ENCODE assay signal across 14 cellular contexts in genomic region chr4:168881754-168882153, GRCh38.
DNase-seq lines count a peak whose midpoint lies in the region; ATAC-seq, FAIRE-seq and TF ChIP-seq lines count a peak whose summit lies in the region.
"Had no signal": no experiment of that assay in that cellular context is flagged by ENCODE, and none has a peak within 500 bp of the region (broad histone marks: within the 10 kb centered on the region; RNA-seq: fewer than 3 reads in every experiment).

No MANE protein-coding gene starts in this region.

- peaks cover 6 to 18% (median 7%) of the 10 kb centered on the region in 3 donors for H3K4me1 Mint-ChIP-seq in T-cell

- H3K4me1 ChIP-seq in foreskin keratinocyte (peaks cover 29% of the 10 kb centered on the region), thyroid gland (peaks cover 15 to 41% of the 10 kb centered on the region in 2 donors), small intestine (ENCODE audit: control insufficient read depth in 2 of 2, insufficient read depth in 1 of 2, low read depth in 1 of 2, low read length in 1 of 2) (peaks cover 3% of the 10 kb centered on the region in 2 donors)

- TF ChIP-seq CTCF in foreskin keratinocyte (conservative IDR thresholded peaks at IDR 0.05) (no peak), thyroid gland (IDR thresholded peaks at IDR 0.05) (no peak)

- H3K9me3 ChIP-seq in thyroid gland, result no peaks in the 10 kb centered on the region
- no peaks in the 10 kb centered on the region for H3K9me3 ChIP-seq in small intestine (ENCODE audit: control insufficient read depth, low read depth)

- H3K4me3 Mint-ChIP-seq in T-cell, result no peak overlapping the region
- H3K4me3 Mint-ChIP-seq: activated CD4-positive, alpha-beta T cell treated with anti-CD3 and anti-CD28 coated beads, Interleukin-2, amount 10 ng/mL, durations not matched to agents 7 days and 5 days; activated naive CD4-positive, alpha-beta T cell treated with anti-CD3 and anti-CD28 coated beads for 36 hours; GM23338; type B pancreatic cell had no signal

- 21 to 36% methylated on average over 1 of the region's 1 CpG for WGBS in thyroid gland, 2 donors
- 77 to 100% (median 87%) methylated on average over 1 of the region's 1 CpG for WGBS in small intestine, 3 donors

- H3K36me3 Mint-ChIP-seq in T-cell, result no peaks in the 10 kb centered on the region

- H3K27me3 ChIP-seq in foreskin keratinocyte, result no peaks in the 10 kb centered on the region
- no peaks in the 10 kb centered on the region for H3K27me3 ChIP-seq in thyroid gland
- no peaks in the 10 kb centered on the region for H3K27me3 ChIP-seq in small intestine (ENCODE audit: control insufficient read depth in 2 of 2, insufficient read depth in 2 of 2, low read length in 2 of 2)

- peaks cover 26 to 36% of the 10 kb centered on the region in 2 donors for H3K27me3 Mint-ChIP-seq in T-cell

- ATAC-seq in GM19395 (IDR thresholded peaks at IDR 0.05; ENCODE audit: unreplicated experiment) (peak; percentile 3), HG03460 (IDR thresholded peaks at IDR 0.05; ENCODE audit: unreplicated experiment) (peak; percentile 15), foreskin keratinocyte (peak; percentile 8), HG03280 (IDR thresholded peaks at IDR 0.05; ENCODE audit: unreplicated experiment) (no peak), T-cell (replicated peaks in 1 of 4) (no peak)
- ATAC-seq: GM23338 had no signal

- POLR2A ChIA-PET in T-cell (lab: Charles Lee), result no interaction called here

- H3K4me3 ChIP-seq in thyroid gland (replicated peaks in 1 of 3), result no peak overlapping the region
- H3K4me3 ChIP-seq in small intestine (ENCODE audit: low read depth in 1 of 2, low read length in 2 of 2), result no peak overlapping the region
- H3K4me3 ChIP-seq: GM23338 had no signal

- TF ChIP-seq POLR2A in thyroid gland (IDR thresholded peaks at IDR 0.05), result no peak

- no peaks in the 10 kb centered on the region for H3K9me3 Mint-ChIP-seq in T-cell
- H3K9me3 Mint-ChIP-seq: activated CD4-positive, alpha-beta T cell treated with anti-CD3 and anti-CD28 coated beads, Interleukin-2, amount 10 ng/mL, durations not matched to agents 7 days and 5 days; activated naive CD4-positive, alpha-beta T cell treated with anti-CD3 and anti-CD28 coated beads for 36 hours; GM23338; type B pancreatic cell had no signal

- peaks cover 0 to 3% of the 10 kb centered on the region in 2 donors for H3K36me3 ChIP-seq in thyroid gland
- H3K36me3 ChIP-seq in small intestine (ENCODE audit: control insufficient read depth in 2 of 2, insufficient read depth in 2 of 2, low read length in 2 of 2), result peaks cover 0 to 2% of the 10 kb centered on the region in 2 donors

- H3K27ac Mint-ChIP-seq in T-cell, result no peak overlapping the region
- H3K27ac Mint-ChIP-seq: activated CD4-positive, alpha-beta T cell treated with anti-CD3 and anti-CD28 coated beads, Interleukin-2, amount 10 ng/mL, durations not matched to agents 7 days and 5 days; activated naive CD4-positive, alpha-beta T cell treated with anti-CD3 and anti-CD28 coated beads for 36 hours had no signal

- CTCF ChIA-PET in T-cell (lab: Charles Lee), result no interaction called here

- H3K27ac ChIP-seq in foreskin keratinocyte (no peak overlapping the region), thyroid gland (peak overlapping the region in 2 of 3 donors; percentile 30 to 61), small intestine (ENCODE audit: low read depth in 1 of 2, low read length in 1 of 2) (no peak overlapping the region)

- no peak for FAIRE-seq in small intestine (lab: Jason Lieb, UNC)
- FAIRE-seq: D721Med had no signal

- intact Hi-C loops in thyroid gland (cut with DNase I), result no loop called here

- peak in 1 of 2 donors; percentile 38 for DNase-seq in foreskin keratinocyte
- DNase-seq in thyroid gland, result peak; percentile 61 to 73
- no peak for DNase-seq in DMS153 treated with DMSO at 0.1 percent for 48 hours (lab: John Stamatoyannopoulos, UW; ENCODE audit: unreplicated experiment)
- DNase-seq in small intestine, result no peak
- DNase-seq in T-cell, result no peak
- DNase-seq: activated CD4-positive, alpha-beta T cell treated with anti-CD3 and anti-CD28 coated beads, Interleukin-2, amount 10 ng/mL, durations not matched to agents 7 days and 5 days; activated naive CD4-positive, alpha-beta T cell treated with anti-CD3 and anti-CD28 coated beads for 36 hours; NCI-H69 had no signal

Comparison
In these comparisons a context has a peak if more than half of its experiments do, and no peak if none do; other contexts are left out.
1. ATAC-seq: peak in GM19395 (single experiment), HG03460 (single experiment) and foreskin keratinocyte (single experiment); none in HG03280 (single experiment) and T-cell (0 of 4).
2. DNase-seq: peak in thyroid gland (2 of 2); none in DMS153 treated with DMSO at 0.1 percent for 48 hours (single experiment), small intestine (single experiment) and T-cell (0 of 34).
3. H3K27ac ChIP-seq: peak in thyroid gland (2 of 3); none in foreskin keratinocyte (single experiment) and small intestine (0 of 2).